Comparison of ENCODE assay signal across 16 cellular contexts in the genomic region with DNA sequence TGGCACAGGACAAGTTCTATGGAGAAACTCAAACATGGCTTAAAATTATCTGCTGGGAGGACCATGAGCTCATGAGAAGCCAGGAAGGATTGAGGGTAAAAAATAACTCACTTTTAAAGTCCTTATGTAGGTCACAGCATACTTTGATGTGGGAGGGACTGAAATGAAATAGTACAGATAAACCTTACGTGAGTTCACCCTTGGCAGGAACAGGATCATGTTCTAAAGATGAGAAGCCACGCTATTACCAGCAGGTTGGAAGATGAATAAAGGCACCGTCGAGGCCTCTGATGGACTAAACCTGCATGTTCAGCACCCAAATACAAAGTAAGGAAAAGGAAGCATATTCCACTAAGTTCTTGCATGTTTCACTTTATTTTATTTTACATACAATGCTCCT.
DNase-seq lines count a peak whose midpoint lies in the region; ATAC-seq and TF ChIP-seq lines count a peak whose summit lies in the region.
"Had no signal": no experiment of that assay in that cellular context is flagged by ENCODE, and none has a peak within 500 bp of the region (broad histone marks: within the 10 kb centered on the region; RNA-seq: fewer than 3 reads in every experiment).

No MANE protein-coding gene starts in this region.

- TF ChIP-seq CTCF in activated CD8-positive, alpha-beta T cell treated with anti-CD3 and anti-CD28 coated beads for 36 hours (IDR thresholded peaks at IDR 0.05): no peak
- no peak for TF ChIP-seq CTCF in smooth muscle cell (IDR thresholded peaks at IDR 0.05; ENCODE audit: borderline replicate concordance, insufficient read depth, poor library complexity, severe bottlenecking)

- H3K4me3 Mint-ChIP-seq in activated CD8-positive, alpha-beta T cell treated with anti-CD3 and anti-CD28 coated beads for 36 hours: no peak overlapping the region
- no peak overlapping the region for H3K4me3 Mint-ChIP-seq in activated CD8-positive, alpha-beta T cell treated with anti-CD3 and anti-CD28 coated beads, Interleukin-2, amount 10 ng/mL, durations not matched to agents 7 days and 5 days
- H3K4me3 Mint-ChIP-seq in CD8-positive, alpha-beta memory T cell: peak overlapping the region in 4 of 7 donors; percentile 1 to 42 (median 24)
- H3K4me3 Mint-ChIP-seq in central memory CD8-positive, alpha-beta T cell: no peak overlapping the region

- no peaks in the 10 kb centered on the region for H3K79me2 ChIP-seq in smooth muscle cell (ENCODE audit: low read depth)

- H3F3A ChIP-seq in smooth muscle cell (ENCODE audit: low read depth): no peaks in the 10 kb centered on the region

- no peak for DNase-seq in activated CD8-positive, alpha-beta T cell treated with anti-CD3 and anti-CD28 coated beads for 36 hours
- DNase-seq in activated CD8-positive, alpha-beta T cell treated with anti-CD3 and anti-CD28 coated beads, Interleukin-2, amount 10 ng/mL, durations not matched to agents 7 days and 5 days: no peak
- peak in 1 of 5 donors; percentile 24 for DNase-seq in CD8-positive, alpha-beta memory T cell
- no peak for DNase-seq in central memory CD8-positive, alpha-beta T cell (ENCODE audit: low spot score in 2 of 2)
- no peak for DNase-seq in smooth muscle cell (lab: John Stamatoyannopoulos, UW; ENCODE audit: unreplicated experiment)
- no peak for DNase-seq in effector CD4-positive, alpha-beta T cell
- DNase-seq: DMS153, EL, NCI-H1048, NCI-H146, NCI-H2081, NCI-H510A, NCI-H774, PC-3 had no signal

- no peaks in the 10 kb centered on the region for H4K20me1 ChIP-seq in smooth muscle cell (ENCODE audit: low read depth)

- peak; percentile 27 for ATAC-seq in activated CD8-positive, alpha-beta T cell treated with anti-CD3 and anti-CD28 coated beads for 36 hours
- ATAC-seq in activated CD8-positive, alpha-beta T cell treated with anti-CD3 and anti-CD28 coated beads, Interleukin-2, amount 10 ng/mL, durations not matched to agents 7 days and 5 days: no peak
- peak; percentile 49 for ATAC-seq in central memory CD8-positive, alpha-beta T cell (replicated peaks; ENCODE audit: extremely low read depth, poor library complexity, severe bottlenecking)
- ATAC-seq in GM21576 (IDR thresholded peaks at IDR 0.05; ENCODE audit: unreplicated experiment) (no peak), HG03378 (IDR thresholded peaks at IDR 0.05; ENCODE audit: unreplicated experiment) (no peak)
- ATAC-seq: PC-3 had no signal

- no peaks in the 10 kb centered on the region for H3K27me3 Mint-ChIP-seq in activated CD8-positive, alpha-beta T cell treated with anti-CD3 and anti-CD28 coated beads for 36 hours
- no peaks in the 10 kb centered on the region for H3K27me3 Mint-ChIP-seq in activated CD8-positive, alpha-beta T cell treated with anti-CD3 and anti-CD28 coated beads, Interleukin-2, amount 10 ng/mL, durations not matched to agents 7 days and 5 days (ENCODE audit: low read depth)
- H3K27me3 Mint-ChIP-seq in CD8-positive, alpha-beta memory T cell: peaks cover 0 to 2% of the 10 kb centered on the region in 2 donors
- H3K27me3 Mint-ChIP-seq in central memory CD8-positive, alpha-beta T cell: no peaks in the 10 kb centered on the region

- H3K27me3 ChIP-seq in CD8-positive, alpha-beta memory T cell (ENCODE audit: insufficient read depth, low read length, poor library complexity, severe bottlenecking): no peaks in the 10 kb centered on the region
- H3K27me3 ChIP-seq in smooth muscle cell (ENCODE audit: low read depth): no peaks in the 10 kb centered on the region

- CTCF ChIA-PET in activated CD8-positive, alpha-beta T cell treated with anti-CD3 and anti-CD28 coated beads for 36 hours (lab: Charles Lee): interaction anchor here (1.7 kb wide), 1 partner anchor 9 kb away, joined by 3 read pairs; no protein-coding TSS in a partner anchor
- CTCF ChIA-PET in activated CD8-positive, alpha-beta T cell treated with anti-CD3 and anti-CD28 coated beads, Interleukin-2, amount 10 ng/mL, durations not matched to agents 7 days and 5 days (lab: Charles Lee): no interaction called here
- CTCF ChIA-PET in CD8-positive, alpha-beta memory T cell (lab: Charles Lee): interaction anchor here (0.8 to 1.0 kb wide), 2 partner anchors 11 to 372 kb away, joined by 3 to 4 read pairs; no protein-coding TSS in a partner anchor

- H3K4me1 ChIP-seq in CD8-positive, alpha-beta memory T cell (ENCODE audit: insufficient read depth, low read length): no peaks in the 10 kb centered on the region
- H3K4me1 ChIP-seq in smooth muscle cell (ENCODE audit: low read depth): no peaks in the 10 kb centered on the region

- H3K9me3 ChIP-seq in CD8-positive, alpha-beta memory T cell (ENCODE audit: low read length): no peaks in the 10 kb centered on the region
- no peaks in the 10 kb centered on the region for H3K9me3 ChIP-seq in smooth muscle cell (replicated peaks; ENCODE audit: low read depth)

- no peak overlapping the region for H3K9ac ChIP-seq in smooth muscle cell (ENCODE audit: low read depth)

- no peak overlapping the region for H3K4me3 ChIP-seq in CD8-positive, alpha-beta memory T cell (ENCODE audit: low read length)
- no peak overlapping the region for H3K4me3 ChIP-seq in smooth muscle cell

- 57% methylated on average over 4 of the region's 4 CpGs for WGBS in smooth muscle cell (ENCODE audit: low lambda C conversion rate)

- peaks cover 14% of the 10 kb centered on the region for H3K4me1 Mint-ChIP-seq in activated CD8-positive, alpha-beta T cell treated with anti-CD3 and anti-CD28 coated beads for 36 hours (ENCODE audit: low read depth)
- H3K4me1 Mint-ChIP-seq in activated CD8-positive, alpha-beta T cell treated with anti-CD3 and anti-CD28 coated beads, Interleukin-2, amount 10 ng/mL, durations not matched to agents 7 days and 5 days (ENCODE audit: low read depth): peaks cover 12% of the 10 kb centered on the region
- peaks cover 17 to 20% (median 20%) of the 10 kb centered on the region in 3 donors for H3K4me1 Mint-ChIP-seq in CD8-positive, alpha-beta memory T cell
- peaks cover 14% of the 10 kb centered on the region for H3K4me1 Mint-ChIP-seq in central memory CD8-positive, alpha-beta T cell

- POLR2A ChIA-PET in activated CD8-positive, alpha-beta T cell treated with anti-CD3 and anti-CD28 coated beads for 36 hours (lab: Charles Lee): interaction anchor here (1.2 kb wide), 1 partner anchor 196 kb away, joined by 3 read pairs; no protein-coding TSS in a partner anchor
- POLR2A ChIA-PET in activated CD8-positive, alpha-beta T cell treated with anti-CD3 and anti-CD28 coated beads, Interleukin-2, amount 10 ng/mL, durations not matched to agents 7 days and 5 days (lab: Charles Lee): interaction anchor here (1.0 to 1.8 kb wide), 2 partner anchors 369 to 372 kb away, joined by 3 read pairs; a partner anchor contains a TSS
- POLR2A ChIA-PET in CD8-positive, alpha-beta memory T cell (lab: Charles Lee): interaction anchor here (0.6 kb wide), 1 partner anchor 520 kb away, joined by 6 read pairs; no protein-coding TSS in a partner anchor

- no peaks in the 10 kb centered on the region for H3K9me3 Mint-ChIP-seq in activated CD8-positive, alpha-beta T cell treated with anti-CD3 and anti-CD28 coated beads for 36 hours
- H3K9me3 Mint-ChIP-seq in activated CD8-positive, alpha-beta T cell treated with anti-CD3 and anti-CD28 coated beads, Interleukin-2, amount 10 ng/mL, durations not matched to agents 7 days and 5 days (ENCODE audit: insufficient read depth): no peaks in the 10 kb centered on the region
- H3K9me3 Mint-ChIP-seq in CD8-positive, alpha-beta memory T cell: no peaks in the 10 kb centered on the region
- no peaks in the 10 kb centered on the region for H3K9me3 Mint-ChIP-seq in central memory CD8-positive, alpha-beta T cell

- H3K36me3 Mint-ChIP-seq in activated CD8-positive, alpha-beta T cell treated with anti-CD3 and anti-CD28 coated beads for 36 hours (ENCODE audit: low read depth): no peaks in the 10 kb centered on the region
- peaks cover 4% of the 10 kb centered on the region for H3K36me3 Mint-ChIP-seq in activated CD8-positive, alpha-beta T cell treated with anti-CD3 and anti-CD28 coated beads, Interleukin-2, amount 10 ng/mL, durations not matched to agents 7 days and 5 days (ENCODE audit: low read depth)
- no peaks in the 10 kb centered on the region for H3K36me3 Mint-ChIP-seq in CD8-positive, alpha-beta memory T cell
- H3K36me3 Mint-ChIP-seq in central memory CD8-positive, alpha-beta T cell (ENCODE audit: insufficient read depth): no peaks in the 10 kb centered on the region

- H3K4me2 ChIP-seq in smooth muscle cell: no peak overlapping the region

- intact Hi-C loops in activated CD8-positive, alpha-beta T cell treated with anti-CD3 and anti-CD28 coated beads for 36 hours (cut with micrococcal nuclease): no loop called here

- H3K36me3 ChIP-seq in CD8-positive, alpha-beta memory T cell (ENCODE audit: insufficient read depth, low read length): no peaks in the 10 kb centered on the region
- no peaks in the 10 kb centered on the region for H3K36me3 ChIP-seq in smooth muscle cell (ENCODE audit: low read depth)

- H3K27ac Mint-ChIP-seq in activated CD8-positive, alpha-beta T cell treated with anti-CD3 and anti-CD28 coated beads for 36 hours: no peak overlapping the region
- no peak overlapping the region for H3K27ac Mint-ChIP-seq in activated CD8-positive, alpha-beta T cell treated with anti-CD3 and anti-CD28 coated beads, Interleukin-2, amount 10 ng/mL, durations not matched to agents 7 days and 5 days
- peak overlapping the region in 3 of 8 donors; percentile 4 to 53 (median 31) for H3K27ac Mint-ChIP-seq in CD8-positive, alpha-beta memory T cell
- H3K27ac Mint-ChIP-seq in central memory CD8-positive, alpha-beta T cell (ENCODE audit: low read depth): peak overlapping the region; percentile 33

- H2AFZ ChIP-seq in smooth muscle cell (ENCODE audit: low read depth): peak overlapping the region; percentile 45

- no peak overlapping the region for H3K27ac ChIP-seq in CD8-positive, alpha-beta memory T cell (ENCODE audit: low read depth, low read length)
- H3K27ac ChIP-seq in smooth muscle cell (ENCODE audit: low read depth): no peak overlapping the region

Comparison
In these comparisons a context has a peak if more than half of its experiments do, and no peak if none do; other contexts are left out.
1. ATAC-seq: peak in activated CD8-positive, alpha-beta T cell treated with anti-CD3 and anti-CD28 coated beads for 36 hours (single experiment) and central memory CD8-positive, alpha-beta T cell (single experiment); none in activated CD8-positive, alpha-beta T cell treated with anti-CD3 and anti-CD28 coated beads, Interleukin-2, amount 10 ng/mL, durations not matched to agents 7 days and 5 days (single experiment), GM21576 (single experiment) and HG03378 (single experiment).
2. H3K4me3 Mint-ChIP-seq: peak in CD8-positive, alpha-beta memory T cell (4 of 7); none in activated CD8-positive, alpha-beta T cell treated with anti-CD3 and anti-CD28 coated beads for 36 hours (single experiment), activated CD8-positive, alpha-beta T cell treated with anti-CD3 and anti-CD28 coated beads, Interleukin-2, amount 10 ng/mL, durations not matched to agents 7 days and 5 days (single experiment) and central memory CD8-positive, alpha-beta T cell (single experiment).